8 cellular contexts compared by ENCODE assay signal in the genomic region with DNA sequence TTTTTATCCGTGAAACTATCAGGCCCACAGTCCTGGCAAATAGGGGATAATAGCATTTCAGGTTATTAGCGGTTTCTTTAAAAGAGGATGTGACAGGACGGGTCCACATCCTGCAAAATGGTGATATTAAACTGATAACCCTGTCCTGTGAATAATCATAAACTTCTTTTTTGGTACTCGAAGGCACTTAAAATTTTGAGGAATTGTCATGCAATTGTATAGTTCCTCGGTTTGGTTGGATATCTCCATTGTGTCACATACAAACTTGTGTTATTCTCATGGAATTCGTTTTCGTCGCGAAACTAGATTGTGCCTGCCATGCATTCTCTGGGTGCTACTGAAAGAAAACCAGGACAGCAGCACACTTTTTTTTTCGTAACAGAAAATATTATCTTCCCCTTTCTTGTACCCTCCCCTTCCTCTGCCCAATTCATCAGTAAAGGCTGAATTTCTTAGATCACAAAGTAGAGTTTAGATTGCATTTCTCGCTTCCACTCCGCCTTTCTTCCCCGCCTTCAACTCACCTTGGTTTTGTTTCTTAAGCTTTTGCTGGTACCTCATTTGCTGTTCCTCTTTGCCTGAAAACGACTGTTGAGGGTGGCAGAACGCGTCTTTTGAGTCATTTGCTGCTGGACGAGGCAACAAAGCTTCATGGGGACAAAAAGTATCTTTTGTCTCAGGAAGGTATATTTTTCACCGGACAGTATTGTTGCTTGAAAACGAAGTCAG. TPM values are rescaled to one million over a fixed set of nuclear protein-coding genes. Genes with fewer than 3 reads are reported as not detected.
A peak's percentile ranks its signal among the peaks of the same experiment; 100 is the strongest.
DNase-seq lines count a peak whose midpoint lies in the region; ATAC-seq, FAIRE-seq and TF ChIP-seq lines count a peak whose summit lies in the region.

No MANE protein-coding gene starts in this region.

- CTCF ChIA-PET in Panc1 (lab: Charles Lee): no interaction called here

- FAIRE-seq in HTR-8/SVneo (lab: Jason Lieb, UNC): no peak

- ATAC-seq in GM18867 (IDR thresholded peaks at IDR 0.05; ENCODE audit: unreplicated experiment) (peak; percentile 0), Panc1 (no peak), GM21423 (IDR thresholded peaks at IDR 0.05; ENCODE audit: unreplicated experiment) (no peak)

- no TSS peak for BruUV-seq in Panc1 (replicated peaks; lab: Mats Ljungman, UMichigan)

- peak; percentile 57 for DNase-seq in AML-193 (lab: John Stamatoyannopoulos, UW)
- no peak for DNase-seq in Panc1 (ENCODE audit: low read depth, low spot score)
- DNase-seq in esophagus muscularis mucosa (ENCODE audit: extremely low spot score): no peak
- peak; percentile 17 for DNase-seq in pons (ENCODE audit: low spot score)
- DNase-seq in COR-L47 (lab: John Stamatoyannopoulos, UW): no peak
- DNase-seq in HTR-8/SVneo (ENCODE audit: insufficient read length, low spot score): no peak

- H3K4me3 ChIP-seq in Panc1 (ENCODE audit: low read depth in 2 of 2, low read length in 2 of 2): peak overlapping the region; percentile 75 to 85
- H3K4me3 ChIP-seq in esophagus muscularis mucosa: peak overlapping the region; percentile 77 to 99 (median 79)

- TF ChIP-seq CTCF in Panc1 (IDR thresholded peaks at IDR 0.05) (no peak), esophagus muscularis mucosa (IDR thresholded peaks at IDR 0.05) (no peak)

- TF ChIP-seq EP300 in esophagus muscularis mucosa (IDR thresholded peaks at IDR 0.05): no peak

- H3K27ac ChIP-seq in Panc1 (ENCODE audit: low read length): peak overlapping the region; percentile 67
- H3K27ac ChIP-seq in esophagus muscularis mucosa (replicated peaks in 1 of 4): peak overlapping the region; percentile 81 to 90 (median 88)

- no peaks in the 10 kb centered on the region; the same call in 1 of the 2 replicates for H3K36me3 ChIP-seq in Panc1 (ENCODE audit: control insufficient read depth, insufficient read depth, low read length)
- H3K36me3 ChIP-seq in esophagus muscularis mucosa: no peaks in the 10 kb centered on the region

- intact Hi-C loops in Panc1 (cut with micrococcal nuclease; ENCODE audit: unreplicated experiment) (loop anchor here (10.0 kb wide), 1 partner anchor 297 kb away; no protein-coding TSS in a partner anchor), esophagus muscularis mucosa (cut with DNase I) (loop anchor here (5.0 to 10.0 kb wide), 4 partner anchors 70 to 297 kb away; no protein-coding TSS in a partner anchor)

- H3K4me1 ChIP-seq in Panc1 (ENCODE audit: control insufficient read depth, insufficient read depth, low read length) (peaks cover 17% of the 10 kb centered on the region), esophagus muscularis mucosa (peaks cover 15 to 45% (median 37%) of the 10 kb centered on the region in 4 donors)

- TF ChIP-seq POLR2A in esophagus muscularis mucosa (IDR thresholded peaks at IDR 0.05; ENCODE audit: low read depth): no peak

- POLR2A ChIA-PET in Panc1 (lab: Charles Lee): no interaction called here

- H3K9me3 ChIP-seq in Panc1 (ENCODE audit: control insufficient read depth, insufficient read depth, low read depth, low read length) (no peaks in the 10 kb centered on the region), esophagus muscularis mucosa (no peaks in the 10 kb centered on the region)

- H3K27me3 ChIP-seq in Panc1 (ENCODE audit: control insufficient read depth, insufficient read depth, low read length): no peaks in the 10 kb centered on the region
- no peaks in the 10 kb centered on the region for H3K27me3 ChIP-seq in esophagus muscularis mucosa

- in situ Hi-C loops in Panc1 (cut with HindIII; ENCODE audit: low pct_unique_long_range_greater_than_20kb, low sequenced_read_pairs): no loop called here

- 31% methylated on average over 19 of the region's 19 CpGs for WGBS in esophagus muscularis mucosa

RNA-seq across cellular contexts. Expression of gene CERS6, which starts 1.3 kb away (rescaled TPM):
- total RNA-seq in Panc1 (2021; ENCODE audit: unreplicated experiment) (30.3 TPM), esophagus muscularis mucosa (10 to 100 TPM; 46.6 to 67.7 (median 53.6) TPM)
- polyA plus RNA-seq in Panc1 (2012; ENCODE audit: insufficient read length): 12.3 TPM

Comparison
In these comparisons a context has a peak if more than half of its experiments do, and no peak if none do; other contexts are left out.
1. DNase-seq: peak in AML-193 (2 of 2) and pons (single experiment); none in Panc1 (single experiment), esophagus muscularis mucosa (single experiment), COR-L47 (single experiment) and HTR-8/SVneo (single experiment).